ENCODE assay signal across 8 cellular contexts in genomic region chr17:78214016-78214705, GRCh38. TPM values are rescaled to one million over a fixed set of nuclear protein-coding genes. Genes with fewer than 3 reads are reported as not detected.
DNase-seq lines count a peak whose midpoint lies in the region; ATAC-seq and TF ChIP-seq lines count a peak whose summit lies in the region.

Gene BIRC5, plus strand, starts transcription at chr17:78214253. Its CDS starts 64 bp downstream, at chr17:78214317.

- H3K9ac ChIP-seq in MM.1S (ENCODE audit: low read length), result peak within 1 kb of the TSS; percentile 69
- H3K9ac ChIP-seq in neural cell (ENCODE audit: low read length), result no peak within 1 kb of the TSS

- H3K4me1 ChIP-seq in GM23338 (ENCODE audit: insufficient read depth) (peaks cover 11% of the 10 kb centered on the region), MM.1S (ENCODE audit: low read length) (0 out of 2 replicates have a peak, but pooled peaks cover 3% of the 10 kb centered on the region)

- H3K36me3 Mint-ChIP-seq in GM23338 (ENCODE audit: low read depth), result peaks cover 39% of the 10 kb centered on the region
- H3K36me3 Mint-ChIP-seq in activated T-helper 17 cell treated with anti-CD3 and anti-CD28 coated beads, Interleukin-2, amount 50 U/mL, for 72 hours (ENCODE audit: low read depth), result peaks cover 19% of the 10 kb centered on the region

- H3K4me3 Mint-ChIP-seq in GM23338, result peak within 1 kb of the TSS; percentile 99
- peak within 1 kb of the TSS; percentile 90 for H3K4me3 Mint-ChIP-seq in activated T-helper 17 cell treated with anti-CD3 and anti-CD28 coated beads, Interleukin-2, amount 50 U/mL, for 72 hours

- H3K9me3 ChIP-seq in MM.1S (replicated peaks; ENCODE audit: insufficient read depth, low read length) (no peaks in the 10 kb centered on the region), neural cell (ENCODE audit: low read length) (no peaks in the 10 kb centered on the region)

- H3K4me2 ChIP-seq in GM23338 (peak within 1 kb of the TSS; percentile 97), MM.1S (ENCODE audit: low read depth, low read length) (peak within 1 kb of the TSS; percentile 79), neural cell (ENCODE audit: low read length) (peak within 1 kb of the TSS; percentile 73)

- no peak for TF ChIP-seq RAD21 in neural cell (conservative IDR thresholded peaks at IDR 0.05)

- H3K79me2 ChIP-seq in GM23338 (replicated peaks; ENCODE audit: insufficient read depth) (peaks cover 36% of the 10 kb centered on the region), MM.1S (ENCODE audit: low read length) (peaks cover 37% of the 10 kb centered on the region), neural cell (replicated peaks; ENCODE audit: insufficient read depth, low read length) (peaks cover 13% of the 10 kb centered on the region)

- peaks cover 12% of the 10 kb centered on the region for H3K27me3 Mint-ChIP-seq in GM23338 (ENCODE audit: insufficient read depth, low read depth, poor library complexity)
- no peaks in the 10 kb centered on the region for H3K27me3 Mint-ChIP-seq in activated T-helper 17 cell treated with anti-CD3 and anti-CD28 coated beads, Interleukin-2, amount 50 U/mL, for 72 hours

- H4K20me1 ChIP-seq in GM23338 (replicated peaks; ENCODE audit: insufficient read depth), result no peaks in the 10 kb centered on the region; the same call in 1 of the 2 replicates
- H4K20me1 ChIP-seq in MM.1S (ENCODE audit: insufficient read depth, low read length), result no peaks in the 10 kb centered on the region
- no peaks in the 10 kb centered on the region for H4K20me1 ChIP-seq in neural cell (ENCODE audit: insufficient read depth)

- H3F3A ChIP-seq in GM23338 (replicated peaks; ENCODE audit: low read depth) (peaks cover 8% of the 10 kb centered on the region; the same call in 1 of the 2 replicates), MM.1S (ENCODE audit: insufficient read depth, low read length) (no peaks in the 10 kb centered on the region), neural cell (ENCODE audit: insufficient read depth, low read length, poor library complexity, severe bottlenecking) (no peaks in the 10 kb centered on the region)

- no peaks in the 10 kb centered on the region for H3K27me3 ChIP-seq in GM23338 (ENCODE audit: insufficient read depth)
- H3K27me3 ChIP-seq in MM.1S (replicated peaks; ENCODE audit: insufficient read depth, low read length), result no peaks in the 10 kb centered on the region
- no peaks in the 10 kb centered on the region for H3K27me3 ChIP-seq in neural cell (ENCODE audit: insufficient read depth, low read depth, low read length)

- H3K9me2 ChIP-seq in GM23338 (ENCODE audit: insufficient read depth), result no peaks in the 10 kb centered on the region
- no peaks in the 10 kb centered on the region for H3K9me2 ChIP-seq in MM.1S (replicated peaks; ENCODE audit: insufficient read depth, low read length)
- H3K9me2 ChIP-seq in neural cell (ENCODE audit: insufficient read depth, low read length), result no peaks in the 10 kb centered on the region

- H3K4me3 ChIP-seq in GM23338 (peak within 1 kb of the TSS; percentile 97), MM.1S (ENCODE audit: low read length) (peak within 1 kb of the TSS; percentile 78), neural cell (ENCODE audit: low read length) (peak within 1 kb of the TSS; percentile 77)

- peak within 1 kb of the TSS; percentile 98 for H2AFZ ChIP-seq in GM23338
- peak within 1 kb of the TSS; percentile 81 for H2AFZ ChIP-seq in MM.1S (ENCODE audit: low read length)
- H2AFZ ChIP-seq in neural cell (ENCODE audit: low read depth, low read length), result no peak within 1 kb of the TSS

- peak; percentile 98 for ATAC-seq in GM23338
- peak; percentile 100 for ATAC-seq in activated T-helper 17 cell treated with anti-CD3 and anti-CD28 coated beads, Interleukin-2, amount 50 U/mL, for 72 hours (replicated peaks)
- ATAC-seq in stimulated activated naive CD8-positive, alpha-beta T cell treated with anti-CD3 and anti-CD28 coated beads, Interleukin-15, Interleukin-2, amounts not matched to agents 100 U/mL and 50 U/mL, for 24 hours, result peak; percentile 100

- TF ChIP-seq POLR2A in Raji (IDR thresholded peaks at IDR 0.05; ENCODE audit: insufficient read depth, low read depth, low read length), result peak; percentile 72

- TF ChIP-seq CTCF in GM23338 (conservative IDR thresholded peaks at IDR 0.05; ENCODE audit: low read depth in 2 of 2) (peak; percentile 9 to 35; a peak in 2 of 4 replicates), MM.1S (IDR thresholded peaks at IDR 0.05; ENCODE audit: low read length) (no peak), neural cell (IDR thresholded peaks at IDR 0.05; ENCODE audit: poor library complexity, severe bottlenecking) (no peak)

- H3K27ac Mint-ChIP-seq in GM23338, result peak within 1 kb of the TSS; percentile 95
- H3K27ac Mint-ChIP-seq in activated T-helper 17 cell treated with anti-CD3 and anti-CD28 coated beads, Interleukin-2, amount 50 U/mL, for 72 hours, result peak within 1 kb of the TSS; percentile 59

- peaks cover 10% of the 10 kb centered on the region for H3K4me1 Mint-ChIP-seq in GM23338
- no peaks in the 10 kb centered on the region for H3K4me1 Mint-ChIP-seq in activated T-helper 17 cell treated with anti-CD3 and anti-CD28 coated beads, Interleukin-2, amount 50 U/mL, for 72 hours

- TF ChIP-seq EP300 in neural cell (conservative IDR thresholded peaks at IDR 0.05; ENCODE audit: poor library complexity, severe bottlenecking), result no peak

- H3K36me3 ChIP-seq in GM23338 (ENCODE audit: insufficient read depth) (peaks cover 27% of the 10 kb centered on the region), MM.1S (replicated peaks; ENCODE audit: insufficient read depth, low read length) (no peaks in the 10 kb centered on the region; the same call in 1 of the 2 replicates), neural cell (ENCODE audit: insufficient read depth, low read length) (no peaks in the 10 kb centered on the region)

- H3K27ac ChIP-seq in GM23338 (ENCODE audit: low read depth) (no peak within 1 kb of the TSS), MM.1S (ENCODE audit: low read length) (peak within 1 kb of the TSS; percentile 21; the same call in 1 of the 2 replicates), neural cell (ENCODE audit: low read length) (no peak within 1 kb of the TSS)

- no peaks in the 10 kb centered on the region; the same call in 2 of the 3 replicates for H3K9me3 Mint-ChIP-seq in GM23338
- H3K9me3 Mint-ChIP-seq in activated T-helper 17 cell treated with anti-CD3 and anti-CD28 coated beads, Interleukin-2, amount 50 U/mL, for 72 hours, result no peaks in the 10 kb centered on the region

- peak; percentile 70 for DNase-seq in DMS153 (lab: John Stamatoyannopoulos, UW)
- peak; percentile 98 for DNase-seq in GM23338 (ENCODE audit: low spot score)
- peak; percentile 93 for DNase-seq in MM.1S
- peak; percentile 61 for DNase-seq in fibroblast of the conjunctiva (ENCODE audit: low read depth)
- peak; percentile 96 for DNase-seq in stimulated activated naive CD8-positive, alpha-beta T cell treated with anti-CD3 and anti-CD28 coated beads, Interleukin-15, Interleukin-2, amounts not matched to agents 100 U/mL and 50 U/mL, for 24 hours

TF ChIP-seq in GM23338, 12 proteins besides CTCF, POLR2A, EP300 and RAD21 (continues in another document):
- TF ChIP-seq EZH2 (IDR thresholded peaks at IDR 0.05; ENCODE audit: low read depth, unreplicated experiment), result no peak
- peak; percentile 74 for TF ChIP-seq CREB1 (CRISPR knock-in tag; IDR thresholded peaks at IDR 0.05; ENCODE audit: low read depth)
- TF ChIP-seq NANOG (IDR thresholded peaks at IDR 0.05; ENCODE audit: borderline replicate concordance), result no peak

TF ChIP-seq in neural cell, 6 proteins besides CTCF, POLR2A, EP300 and RAD21:
- TF ChIP-seq REST (IDR thresholded peaks at IDR 0.05; ENCODE audit: borderline replicate concordance) (no peak), POLR2AphosphoS5 (IDR thresholded peaks at IDR 0.05) (peak; percentile 38), EZH2 (IDR thresholded peaks at IDR 0.05; ENCODE audit: borderline replicate concordance, insufficient read depth, low read length, poor library complexity, severe bottlenecking) (no peak), SMC3 (conservative IDR thresholded peaks at IDR 0.05; ENCODE audit: poor library complexity) (peak; percentile 14), MXI1 (conservative IDR thresholded peaks at IDR 0.05; ENCODE audit: poor library complexity, severe bottlenecking) (peak; percentile 100)
TF ChIP-seq in neural cell: peak in this region for 3.

RNA-seq across cellular contexts. Expression of gene BIRC5, which starts in this region (rescaled TPM):
- total RNA-seq in GM23338 (2014; rRNA removed; shearing (Covaris generic)), result 89.7 and 114 TPM in 2 replicates
- polyA plus RNA-seq in GM23338 (2016; fragmentation: Nextera tagmentation; extraction: Ambion mirVana) (111 and 132 TPM in 2 replicates), neural cell (1.4 and 2.3 TPM in 2 replicates)
- total RNA-seq in activated T-helper 17 cell treated with anti-CD3 and anti-CD28 coated beads, Interleukin-2, amount 50 U/mL, for 72 hours, result 100 to 1,000 TPM in 1 of 2 donors, 10 to 100 TPM in 1; 68.6 to 104 TPM
- 1.4 and 3.2 TPM in 2 replicates for polyA minus RNA-seq in neural cell

Comparison
In these comparisons a context has a peak if more than half of its experiments do, and no peak if none do; other contexts are left out.
1. RNA of gene BIRC5 (polyA plus RNA-seq): 111 to 132 TPM in GM23338; 1.4 to 2.3 TPM in neural cell; every median in the first group is over 10 times any median in the second.
2. CTCF ChIP-seq: peak in GM23338 (2 of 2); none in MM.1S (single experiment) and neural cell (single experiment).
3. Peak in every context shown above with its lines, with median percentiles within 50 percentile points of each other: DNase-seq, ATAC-seq, H3K4me2 ChIP-seq and H3K4me3 ChIP-seq.